ENCODE assay signal across 1 cellular context in genomic region chr18:79960921-79961526, GRCh38.
TF ChIP-seq lines count a peak whose summit lies in the region.

No MANE protein-coding gene starts in this region.

TF ChIP-seq in K562, 482 proteins besides CTCF, POLR2A, EP300 and RAD21:
- TF ChIP-seq MGA (IDR thresholded peaks at IDR 0.05) (no peak), PREB (CRISPR knock-in tag; IDR thresholded peaks at IDR 0.05) (no peak), NFXL1 (CRISPR knock-in tag; IDR thresholded peaks at IDR 0.05) (no peak), ZNF584 (CRISPR knock-in tag; IDR thresholded peaks at IDR 0.05; ENCODE audit: low read depth) (no peak)
